Comparison of ENCODE assay signal across 30 cellular contexts in genomic region chr9:23524607-23525155, GRCh38.
"Had no signal": no experiment of that assay in that cellular context is flagged by ENCODE, and none has a peak within 500 bp of the region (broad histone marks: within the 10 kb centered on the region; RNA-seq: fewer than 3 reads in every experiment).

No MANE protein-coding gene starts in this region.

- H3K27ac ChIP-seq: ascending aorta, cardiac muscle cell, SJSA1 had no signal

- H3K4me3 ChIP-seq: ascending aorta, cardiac muscle cell, SJSA1 had no signal

- H3K9ac ChIP-seq: SK-N-SH had no signal

- H3K4me1 ChIP-seq: ascending aorta, SJSA1 had no signal

- H3K36me3 ChIP-seq: ascending aorta, cardiac muscle cell, SJSA1 had no signal

- H3K9me3 ChIP-seq: SJSA1, SK-N-SH had no signal

- DNase-seq: activated CD4-positive, alpha-beta T cell treated with anti-CD3 and anti-CD28 coated beads for 36 hours; activated CD4-positive, alpha-beta T cell treated with anti-CD3 and anti-CD28 coated beads, Interleukin-2, amount 10 ng/mL, durations not matched to agents 7 days and 5 days; activated CD4-positive, alpha-beta T cell treated with anti-CD3 and anti-CD28 coated beads, Interleukin-2, amount 50 U/mL, for 48 hours; activated CD8-positive, alpha-beta T cell treated with anti-CD3 and anti-CD28 coated beads, Interleukin-2, amount 10 ng/mL, durations not matched to agents 7 days and 5 days; activated gamma-delta T cell; activated naive CD4-positive, alpha-beta T cell treated with Interleukin-2 at 50 U/mL for 16 hours; activated naive CD8-positive, alpha-beta T cell treated with anti-CD3 and anti-CD28 coated beads, Interleukin-2, amount 10 ng/mL, durations not matched to agents 7 days and 5 days; activated T-cell treated with anti-CD3 and anti-CD28 coated beads, Interleukin-2, amount 50 U/mL, for 24 hours; amygdala; Karpas-422; MM.1S; MV-4-11; NCI-H1092; NCI-H1436 treated with DMSO at 0.1 percent for 48 hours; NCI-H1694 treated with DMSO at 0.1 percent for 48 hours; NCI-H2029; NCI-H345; NCI-H524 treated with DMSO at 0.1 percent for 48 hours; SHP77; SK-N-SH had no signal

- H3K27me3 ChIP-seq: ascending aorta, cardiac muscle cell, SJSA1 had no signal

- H3K4me2 ChIP-seq: SK-N-SH had no signal

- H3K9me3 Mint-ChIP-seq: activated CD4-positive, alpha-beta T cell treated with anti-CD3 and anti-CD28 coated beads, Interleukin-2, amount 10 ng/mL, durations not matched to agents 7 days and 5 days; activated naive CD8-positive, alpha-beta T cell treated with anti-CD3 and anti-CD28 coated beads, Interleukin-2, amount 10 ng/mL, durations not matched to agents 7 days and 5 days had no signal

- H3K36me3 Mint-ChIP-seq: activated naive CD4-positive, alpha-beta T cell treated with anti-CD3 and anti-CD28 coated beads, Interleukin-2, amount 50 U/mL, for 24 hours; activated naive CD8-positive, alpha-beta T cell treated with anti-CD3 and anti-CD28 coated beads, Interleukin-2, amount 10 ng/mL, durations not matched to agents 7 days and 5 days had no signal

- ATAC-seq: activated CD4-positive, alpha-beta T cell treated with anti-CD3 and anti-CD28 coated beads for 36 hours; activated CD4-positive, CD25-positive, alpha-beta regulatory T cell treated with anti-CD3 and anti-CD28 coated beads, Interleukin-2, amount 50 U/mL, for 24 hours; activated CD8-positive, alpha-beta T cell treated with anti-CD3 and anti-CD28 coated beads, Interleukin-2, amount 10 ng/mL, durations not matched to agents 7 days and 5 days; Panc1; WTC11 had no signal

- H3K4me1 Mint-ChIP-seq: activated CD4-positive, alpha-beta T cell treated with anti-CD3 and anti-CD28 coated beads for 36 hours; activated CD4-positive, alpha-beta T cell treated with anti-CD3 and anti-CD28 coated beads, Interleukin-2, amount 10 ng/mL, durations not matched to agents 7 days and 5 days; activated naive CD4-positive, alpha-beta T cell treated with anti-CD3 and anti-CD28 coated beads, Interleukin-2, amount 50 U/mL, for 24 hours; activated naive CD8-positive, alpha-beta T cell treated with anti-CD3 and anti-CD28 coated beads, Interleukin-2, amount 10 ng/mL, durations not matched to agents 7 days and 5 days; WTC11 had no signal

- H3K27me3 Mint-ChIP-seq: activated CD4-positive, alpha-beta T cell treated with anti-CD3 and anti-CD28 coated beads for 36 hours; activated CD4-positive, alpha-beta T cell treated with anti-CD3 and anti-CD28 coated beads, Interleukin-2, amount 10 ng/mL, durations not matched to agents 7 days and 5 days; activated naive CD8-positive, alpha-beta T cell treated with anti-CD3 and anti-CD28 coated beads, Interleukin-2, amount 10 ng/mL, durations not matched to agents 7 days and 5 days; activated T-cell treated with anti-CD3 and anti-CD28 coated beads, Interleukin-2, amount 50 U/mL, for 24 hours had no signal

- H3K4me3 Mint-ChIP-seq: activated CD4-positive, alpha-beta T cell treated with anti-CD3 and anti-CD28 coated beads for 36 hours; activated CD4-positive, alpha-beta T cell treated with anti-CD3 and anti-CD28 coated beads, Interleukin-2, amount 10 ng/mL, durations not matched to agents 7 days and 5 days; activated CD8-positive, alpha-beta T cell treated with anti-CD3 and anti-CD28 coated beads, Interleukin-2, amount 10 ng/mL, durations not matched to agents 7 days and 5 days; activated naive CD4-positive, alpha-beta T cell treated with anti-CD3 and anti-CD28 coated beads, Interleukin-2, amount 50 U/mL, for 24 hours; activated naive CD8-positive, alpha-beta T cell treated with anti-CD3 and anti-CD28 coated beads, Interleukin-2, amount 10 ng/mL, durations not matched to agents 7 days and 5 days; activated T-cell treated with anti-CD3 and anti-CD28 coated beads, Interleukin-2, amount 50 U/mL, for 24 hours; T-helper 1 cell treated with Interleukin-12 subunit alpha and Interleukin-12 subunit beta and Interleukin-4 antibody, amounts not matched to agents 30 μg/mL and 1 μg/mL, for 36 hours; T-helper 2 cell treated with Interferon-gamma antibody and Interleukin-4, amounts not matched to agents 5 μg/mL and 100 μg/mL, for 36 hours; WTC11 had no signal

- H3K27ac Mint-ChIP-seq: activated CD4-positive, alpha-beta T cell treated with anti-CD3 and anti-CD28 coated beads for 36 hours; activated CD4-positive, alpha-beta T cell treated with anti-CD3 and anti-CD28 coated beads, Interleukin-2, amount 10 ng/mL, durations not matched to agents 7 days and 5 days; activated CD8-positive, alpha-beta T cell treated with anti-CD3 and anti-CD28 coated beads, Interleukin-2, amount 10 ng/mL, durations not matched to agents 7 days and 5 days; activated naive CD4-positive, alpha-beta T cell treated with anti-CD3 and anti-CD28 coated beads, Interleukin-2, amount 50 U/mL, for 24 hours; activated naive CD8-positive, alpha-beta T cell treated with anti-CD3 and anti-CD28 coated beads, Interleukin-2, amount 10 ng/mL, durations not matched to agents 7 days and 5 days; activated T-cell treated with anti-CD3 and anti-CD28 coated beads, Interleukin-2, amount 50 U/mL, for 24 hours; activated T-helper 2 cell treated with anti-CD3 and anti-CD28 coated beads, Interferon-gamma antibody, Interleukin-2, Interleukin-4, amounts not matched to agents 10 μg/mL and 5 μg/mL and 100 μg/mL, durations not matched to agents 14 hours and 24 hours and 36 hours; T-helper 1 cell treated with Interleukin-12 subunit alpha and Interleukin-12 subunit beta and Interleukin-4 antibody, amounts not matched to agents 30 μg/mL and 1 μg/mL, for 36 hours; T-helper 2 cell treated with Interferon-gamma antibody and Interleukin-4, amounts not matched to agents 5 μg/mL and 100 μg/mL, for 36 hours; WTC11 had no signal
